1 cellular context compared by ENCODE assay signal in genomic region chr17:77450742-77451270, GRCh38.
TF ChIP-seq lines count a peak whose summit lies in the region.

No MANE protein-coding gene starts in this region.

TF ChIP-seq in HepG2, 621 proteins besides CTCF, POLR2A, EP300 and RAD21 (continued from another document and continues in another):
- TF ChIP-seq ZNF318 (CRISPR knock-in tag; IDR thresholded peaks at IDR 0.05), result 0 out of 2 replicates have a peak, but pooled peaks have one; percentile 24
- TF ChIP-seq MYPOP (CRISPR knock-in tag; IDR thresholded peaks at IDR 0.05), result 0 out of 2 replicates have a peak, but pooled peaks have one; percentile 31
- TF ChIP-seq KLF13 (CRISPR knock-in tag; IDR thresholded peaks at IDR 0.05), result no peak
- TF ChIP-seq ZNF343 (CRISPR knock-in tag; IDR thresholded peaks at IDR 0.05), result 0 out of 2 replicates have a peak, but pooled peaks have one; percentile 38
- TF ChIP-seq NFATC3 (CRISPR knock-in tag; IDR thresholded peaks at IDR 0.05), result peak; percentile 88; the same call in 1 of the 2 replicates
- peak; percentile 12; the same call in 1 of the 2 replicates for TF ChIP-seq ZNF879 (CRISPR knock-in tag; IDR thresholded peaks at IDR 0.05)
- TF ChIP-seq IKZF5 (CRISPR knock-in tag; IDR thresholded peaks at IDR 0.05), result no peak
- 0 out of 2 replicates have a peak, but pooled peaks have one; percentile 4 for TF ChIP-seq ZNF577 (CRISPR knock-in tag; IDR thresholded peaks at IDR 0.05; ENCODE audit: borderline replicate concordance, low read depth)
- TF ChIP-seq TFAP4 (IDR thresholded peaks at IDR 0.05; ENCODE audit: borderline replicate concordance, low read depth), result no peak
- TF ChIP-seq ZNF709 (CRISPR knock-in tag; IDR thresholded peaks at IDR 0.05), result peak; percentile 38
- 0 out of 2 replicates have a peak, but pooled peaks have one; percentile 5 for TF ChIP-seq SALL1 (CRISPR knock-in tag; IDR thresholded peaks at IDR 0.05)
- peak; percentile 78; the same call in 1 of the 2 replicates for TF ChIP-seq ZNF572 (CRISPR knock-in tag; IDR thresholded peaks at IDR 0.05)
- no peak for TF ChIP-seq FOXA3 (CRISPR knock-in tag; IDR thresholded peaks at IDR 0.05)
- TF ChIP-seq GZF1 (CRISPR knock-in tag; IDR thresholded peaks at IDR 0.05), result peak; percentile 15; the same call in 1 of the 2 replicates
- TF ChIP-seq ZBTB38 (CRISPR knock-in tag; IDR thresholded peaks at IDR 0.05), result no peak
- 0 out of 2 replicates have a peak, but pooled peaks have one; percentile 49 for TF ChIP-seq ZNF720 (CRISPR knock-in tag; IDR thresholded peaks at IDR 0.05)
- no peak for TF ChIP-seq MYC (CRISPR knock-in tag; IDR thresholded peaks at IDR 0.05; ENCODE audit: borderline replicate concordance)
- peak; percentile 30; the same call in 1 of the 2 replicates for TF ChIP-seq KDM5A (IDR thresholded peaks at IDR 0.05; ENCODE audit: borderline replicate concordance, low read length)
- peak; percentile 24; the same call in 1 of the 2 replicates for TF ChIP-seq ZNF335 (CRISPR knock-in tag; IDR thresholded peaks at IDR 0.05)
- no peak for TF ChIP-seq PHF20 (CRISPR knock-in tag; IDR thresholded peaks at IDR 0.05)
- peak; percentile 2; the same call in 1 of the 2 replicates for TF ChIP-seq ZXDC (CRISPR knock-in tag; IDR thresholded peaks at IDR 0.05)
- peak; percentile 2; the same call in 1 of the 2 replicates for TF ChIP-seq ZNF691 (CRISPR knock-in tag; IDR thresholded peaks at IDR 0.05; ENCODE audit: borderline replicate concordance, low read depth)
- TF ChIP-seq ZNF44 (CRISPR knock-in tag; IDR thresholded peaks at IDR 0.05), result peak; percentile 73; the same call in 1 of the 2 replicates
- 0 out of 2 replicates have a peak, but pooled peaks have one; percentile 70 for TF ChIP-seq ZNF235 (CRISPR knock-in tag; IDR thresholded peaks at IDR 0.05; ENCODE audit: borderline replicate concordance)
- TF ChIP-seq ZNF362 (CRISPR knock-in tag; IDR thresholded peaks at IDR 0.05; ENCODE audit: borderline replicate concordance), result 0 out of 2 replicates have a peak, but pooled peaks have one; percentile 20
- TF ChIP-seq AGO2 (optimal IDR thresholded peaks at IDR 0.05; ENCODE audit: low read depth, low read length), result peak; percentile 29
- no peak; the same call in 1 of the 2 replicates for TF ChIP-seq AHR (CRISPR knock-in tag; IDR thresholded peaks at IDR 0.05)
- TF ChIP-seq ZZZ3 (CRISPR knock-in tag; IDR thresholded peaks at IDR 0.05; ENCODE audit: borderline replicate concordance), result 0 out of 2 replicates have a peak, but pooled peaks have one; percentile 49
- TF ChIP-seq ZNF274 (CRISPR knock-in tag; IDR thresholded peaks at IDR 0.05), result no peak; the same call in 1 of the 2 replicates
- no peak for TF ChIP-seq TEF (CRISPR knock-in tag; IDR thresholded peaks at IDR 0.05)
- no peak for TF ChIP-seq ZNF597 (CRISPR knock-in tag; IDR thresholded peaks at IDR 0.05)
- TF ChIP-seq ZNF749 (CRISPR knock-in tag; IDR thresholded peaks at IDR 0.05; ENCODE audit: borderline replicate concordance), result 0 out of 2 replicates have a peak, but pooled peaks have one; percentile 56
- TF ChIP-seq ZNF468 (CRISPR knock-in tag; IDR thresholded peaks at IDR 0.05), result 0 out of 2 replicates have a peak, but pooled peaks have one; percentile 63
- no peak for TF ChIP-seq THAP9 (CRISPR knock-in tag; IDR thresholded peaks at IDR 0.05; ENCODE audit: borderline replicate concordance)
- no peak for TF ChIP-seq ETV6 (CRISPR knock-in tag; conservative IDR thresholded peaks at IDR 0.05)
